Comparison of ENCODE assay signal across 19 cellular contexts in the genomic region with DNA sequence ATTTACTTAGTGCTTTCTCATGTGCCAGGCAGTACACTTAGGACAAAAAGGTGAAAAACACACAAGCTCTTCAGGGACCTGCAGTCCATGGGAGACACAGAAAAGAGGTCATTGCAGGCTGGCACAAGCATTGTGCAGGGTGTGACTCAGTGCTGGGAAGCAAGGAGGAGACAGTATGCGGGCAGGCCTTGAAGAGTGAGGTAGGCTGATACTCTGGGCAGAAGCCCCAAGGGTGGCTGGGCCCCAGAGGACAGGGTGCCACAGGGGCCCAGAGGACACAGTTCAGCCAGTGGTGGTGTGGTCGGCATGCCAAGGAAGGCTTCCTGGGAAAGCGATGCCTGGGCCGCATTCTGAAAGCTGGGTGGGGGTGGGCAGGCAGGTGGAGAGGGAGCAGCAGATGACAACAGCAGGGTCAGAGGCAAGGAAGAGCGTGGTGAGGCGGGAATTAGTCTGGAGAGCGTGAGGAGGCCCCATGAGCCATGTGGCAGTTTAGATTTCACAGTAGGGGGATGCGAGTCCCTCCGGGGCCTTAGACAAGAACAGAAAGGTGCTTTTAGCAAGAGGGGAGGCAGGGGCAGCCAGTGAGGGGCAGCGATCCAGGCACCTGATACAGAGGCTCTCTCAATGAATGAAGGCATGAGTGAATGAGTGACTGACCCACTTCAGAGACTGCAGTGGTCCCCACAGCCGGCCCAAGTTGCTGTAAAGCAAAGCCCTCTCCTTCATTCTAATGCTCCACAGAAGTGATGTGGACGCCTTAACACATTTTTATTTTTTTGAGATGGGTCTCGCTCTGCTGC. TPM values are rescaled to one million over a fixed set of nuclear protein-coding genes. Genes with fewer than 3 reads are reported as not detected.
A peak's percentile ranks its signal among the peaks of the same experiment; 100 is the strongest.
DNase-seq lines count a peak whose midpoint lies in the region; ATAC-seq, FAIRE-seq and TF ChIP-seq lines count a peak whose summit lies in the region.
"Had no signal": no experiment of that assay in that cellular context is flagged by ENCODE, and none has a peak within 500 bp of the region (broad histone marks: within the 10 kb centered on the region; RNA-seq: fewer than 3 reads in every experiment).

No MANE protein-coding gene starts in this region.

- H3K27me3 ChIP-seq in BLaER1 treated with 17β-estradiol and CSF1 and Interleukin-3, amounts not matched to agents 10 nM and 100 nM, result no peaks in the 10 kb centered on the region
- H3K27me3 ChIP-seq in OCI-LY1 (ENCODE audit: insufficient read depth, low read length), result no peaks in the 10 kb centered on the region
- no peaks in the 10 kb centered on the region for H3K27me3 ChIP-seq in dorsolateral prefrontal cortex
- no peaks in the 10 kb centered on the region for H3K27me3 ChIP-seq in upper lobe of right lung

- no peaks in the 10 kb centered on the region for H3K9me2 ChIP-seq in OCI-LY1 (ENCODE audit: low read depth, low read length)

- H3K4me3 ChIP-seq in BLaER1 treated with 17β-estradiol and CSF1 and Interleukin-3, amounts not matched to agents 10 nM and 100 nM, result no peak overlapping the region
- H3K4me3 ChIP-seq in OCI-LY1 (ENCODE audit: low read depth, low read length, poor library complexity, severe bottlenecking) (no peak overlapping the region), dorsolateral prefrontal cortex (no peak overlapping the region), upper lobe of right lung (no peak overlapping the region)

- no peaks in the 10 kb centered on the region for H3K79me2 ChIP-seq in OCI-LY1 (ENCODE audit: insufficient read depth, low read length)

- peaks cover 6% of the 10 kb centered on the region; the same call in 1 of the 2 replicates for H3F3A ChIP-seq in OCI-LY1 (ENCODE audit: insufficient read depth, low read length)

- DNase-seq in dorsolateral prefrontal cortex (no peak), posterior vena cava (ENCODE audit: low spot score) (peak; percentile 70), upper lobe of right lung (no peak), RCC 7860 (ENCODE audit: low spot score) (no peak), NCI-H2107 (lab: John Stamatoyannopoulos, UW) (no peak), SHP77 treated with DMSO at 0.1 percent for 48 hours (lab: John Stamatoyannopoulos, UW) (no peak)
- DNase-seq: HCEC 1CT; NCI-H1048; NCI-H1436; NCI-H1930; NCI-H2171 treated with DMSO at 0.1 percent for 48 hours; NK-92 treated with Interleukin-12 subunit alpha and Interleukin-12 subunit beta, amount 100 ng/mL, for 24 hours; RPMI8226; SIG-M5 had no signal

- H4K20me1 ChIP-seq in BLaER1 treated with 17β-estradiol and CSF1 and Interleukin-3, amounts not matched to agents 10 nM and 100 nM, result peaks cover 0 to 30% (median 0%) of the 10 kb centered on the region in 11 experiments; a peak in 3 of 22 replicates
- no peaks in the 10 kb centered on the region for H4K20me1 ChIP-seq in OCI-LY1 (ENCODE audit: insufficient read depth, low read length)

- H3K4me1 ChIP-seq in BLaER1 treated with 17β-estradiol and CSF1 and Interleukin-3, amounts not matched to agents 10 nM and 100 nM, result peaks cover 43 to 52% (median 50%) of the 10 kb centered on the region in 10 experiments
- H3K4me1 ChIP-seq in OCI-LY1 (ENCODE audit: insufficient read depth, low read length, severe bottlenecking) (peaks cover 36% of the 10 kb centered on the region), upper lobe of right lung (peaks cover 5% of the 10 kb centered on the region)

- peaks cover 56 to 82% (median 70%) of the 10 kb centered on the region in 11 experiments for H3K36me3 ChIP-seq in BLaER1 treated with 17β-estradiol and CSF1 and Interleukin-3, amounts not matched to agents 10 nM and 100 nM
- H3K36me3 ChIP-seq in OCI-LY1 (ENCODE audit: insufficient read depth, low read length) (peaks cover 73% of the 10 kb centered on the region), upper lobe of right lung (peaks cover 62% of the 10 kb centered on the region)

- no peak overlapping the region for H2AFZ ChIP-seq in OCI-LY1 (ENCODE audit: low read length)

- intact Hi-C loops in dorsolateral prefrontal cortex (cut with DNase I) (no loop called here), posterior vena cava (cut with DNase I) (loop anchor here (5.0 kb wide), 2 partner anchors 32 to 117 kb away; no protein-coding TSS in a partner anchor), upper lobe of right lung (cut with DNase I) (no loop called here)

- TF ChIP-seq CTCF in OCI-LY1 (IDR thresholded peaks at IDR 0.05; ENCODE audit: low read length) (no peak), dorsolateral prefrontal cortex (IDR thresholded peaks at IDR 0.05 in 54 of 56, conservative IDR thresholded peaks at IDR 0.05 in 2 of 56; ENCODE audit: low read depth in 1 of 56, partially characterized antibody in 56 of 56) (no peak), upper lobe of right lung (IDR thresholded peaks at IDR 0.05) (no peak)

- 0 out of 22 replicates have a peak overlapping the region, but pooled peaks of 1 of the 11 experiments have one; percentile 72 for H3K9ac ChIP-seq in BLaER1 treated with 17β-estradiol and CSF1 and Interleukin-3, amounts not matched to agents 10 nM and 100 nM
- H3K9ac ChIP-seq in OCI-LY1 (ENCODE audit: low read length), result no peak overlapping the region

- FAIRE-seq in RCC 7860 (lab: Jason Lieb, UNC), result no peak
- FAIRE-seq: A204.1, D721Med had no signal

- ATAC-seq in upper lobe of right lung, result no peak
- ATAC-seq: SK-N-SH treated with all-trans-retinoic acid at 6 μM for 48 hours had no signal

- no peaks in the 10 kb centered on the region; a peak in 1 of 22 replicates for H3K9me3 ChIP-seq in BLaER1 treated with 17β-estradiol and CSF1 and Interleukin-3, amounts not matched to agents 10 nM and 100 nM (replicated peaks in 1 of 11)
- H3K9me3 ChIP-seq in OCI-LY1 (ENCODE audit: low read length) (no peaks in the 10 kb centered on the region), upper lobe of right lung (no peaks in the 10 kb centered on the region)

- H3K27ac ChIP-seq in BLaER1 treated with 17β-estradiol and CSF1 and Interleukin-3, amounts not matched to agents 10 nM and 100 nM, result peak overlapping the region in 7 of 11 experiments; percentile 5 to 94 (median 88); a peak in 10 of 22 replicates
- H3K27ac ChIP-seq in OCI-LY1 (ENCODE audit: low read depth, low read length, poor library complexity, severe bottlenecking), result peak overlapping the region; percentile 99
- peak overlapping the region in 45 of 59 donors; percentile 19 to 97 (median 90) for H3K27ac ChIP-seq in dorsolateral prefrontal cortex
- H3K27ac ChIP-seq in upper lobe of right lung, result no peak overlapping the region

- H3K4me2 ChIP-seq in BLaER1 treated with 17β-estradiol and CSF1 and Interleukin-3, amounts not matched to agents 10 nM and 100 nM, result peak overlapping the region; percentile 79 to 93 (median 89)
- H3K4me2 ChIP-seq in OCI-LY1 (ENCODE audit: low read length), result no peak overlapping the region

RNA-seq across cellular contexts. Expression of a gene that starts 6.8 kb away (rescaled TPM):
- total RNA-seq in dorsolateral prefrontal cortex (10 to 100 TPM; 12.6 to 56.0 (median 23.3) TPM), posterior vena cava (10 to 100 TPM; 67.2 to 74.9 TPM), upper lobe of right lung (26.7 TPM)

RNA-seq across cellular contexts. Expression of a gene that starts 47.5 kb away (rescaled TPM):
- 10 to 100 TPM in 50 of 120 experiments, 1 to 10 TPM in 70; 4.5 to 21.7 (median 9.2) TPM for total RNA-seq in dorsolateral prefrontal cortex
- total RNA-seq in posterior vena cava, result 10 to 100 TPM; 46.2 to 48.5 TPM
- total RNA-seq in upper lobe of right lung, result 101 TPM

RNA-seq across cellular contexts. Expression of a gene that starts 51.8 kb away (rescaled TPM):
- total RNA-seq in dorsolateral prefrontal cortex (10 to 100 TPM; 44.6 to 73.3 (median 57.5) TPM), posterior vena cava (10 to 100 TPM; 34.3 to 39.0 TPM), upper lobe of right lung (43.9 TPM)

Comparison
In these comparisons a context has a peak if more than half of its experiments do, and no peak if none do; other contexts are left out.
1. intact Hi-C loops: an anchor here in posterior vena cava (5.0 kb wide); none called in dorsolateral prefrontal cortex and upper lobe of right lung.